16 cellular contexts compared by ENCODE assay signal in the genomic region with DNA sequence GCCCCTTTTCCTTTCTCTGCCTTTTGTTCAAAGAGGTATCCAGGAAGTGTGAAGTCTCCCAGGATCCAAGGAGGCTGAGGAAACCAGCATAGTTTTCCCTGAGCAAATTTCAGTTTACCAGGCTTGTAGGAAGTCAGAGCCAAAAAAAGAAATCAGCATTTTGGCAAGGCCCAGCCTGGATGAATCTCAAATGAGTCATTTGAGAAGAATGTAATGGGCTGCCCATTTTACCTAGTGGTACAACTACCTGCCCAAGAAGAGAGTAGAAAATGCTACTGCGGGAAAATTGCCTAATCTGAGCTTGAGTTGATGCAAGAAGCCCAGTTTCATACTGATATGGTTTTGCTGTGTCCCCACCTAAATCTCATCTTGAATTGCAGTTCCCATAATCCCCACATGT.
DNase-seq lines count a peak whose midpoint lies in the region; ATAC-seq and TF ChIP-seq lines count a peak whose summit lies in the region.
"Had no signal": no experiment of that assay in that cellular context is flagged by ENCODE, and none has a peak within 500 bp of the region (broad histone marks: within the 10 kb centered on the region; RNA-seq: fewer than 3 reads in every experiment).

No MANE protein-coding gene starts in this region.

- ATAC-seq in GM23338, result no peak
- peak; percentile 57 for ATAC-seq in upper lobe of right lung
- no peak for ATAC-seq in CD8-positive, alpha-beta T cell
- ATAC-seq: T-cell had no signal

- no peaks in the 10 kb centered on the region for H3K36me3 Mint-ChIP-seq in GM23338 (ENCODE audit: low read depth)
- no peaks in the 10 kb centered on the region for H3K36me3 Mint-ChIP-seq in endodermal cell (ENCODE audit: low read depth)
- H3K36me3 Mint-ChIP-seq in CD8-positive, alpha-beta T cell, result no peaks in the 10 kb centered on the region
- H3K36me3 Mint-ChIP-seq: T-cell had no signal

- H2AFZ ChIP-seq in GM23338, result peak overlapping the region; percentile 78; the same call in 1 of the 2 replicates

- H3K9me3 Mint-ChIP-seq in GM23338 (no peaks in the 10 kb centered on the region), endodermal cell (no peaks in the 10 kb centered on the region)
- H3K9me3 Mint-ChIP-seq in CD8-positive, alpha-beta T cell, result peaks cover 2% of the 10 kb centered on the region
- H3K9me3 Mint-ChIP-seq: T-cell had no signal

- no peaks in the 10 kb centered on the region for H3K36me3 ChIP-seq in GM23338 (ENCODE audit: insufficient read depth)
- H3K36me3 ChIP-seq in endodermal cell (ENCODE audit: control insufficient read depth, insufficient read depth, low read length), result no peaks in the 10 kb centered on the region
- no peaks in the 10 kb centered on the region for H3K36me3 ChIP-seq in upper lobe of right lung
- no peaks in the 10 kb centered on the region for H3K36me3 ChIP-seq in CD8-positive, alpha-beta T cell (ENCODE audit: insufficient read depth, low read length)

- peaks cover 11% of the 10 kb centered on the region for H3K4me1 Mint-ChIP-seq in GM23338
- no peaks in the 10 kb centered on the region for H3K4me1 Mint-ChIP-seq in endodermal cell
- H3K4me1 Mint-ChIP-seq in CD8-positive, alpha-beta T cell (ENCODE audit: low read depth), result no peaks in the 10 kb centered on the region
- H3K4me1 Mint-ChIP-seq: T-cell had no signal

- H4K20me1 ChIP-seq in GM23338 (replicated peaks; ENCODE audit: insufficient read depth), result no peaks in the 10 kb centered on the region

- CTCF ChIA-PET in CD8-positive, alpha-beta T cell (lab: Charles Lee), result interaction anchor here (0.6 kb wide), 1 partner anchor 72 kb away, joined by 3 read pairs; no protein-coding TSS in a partner anchor

- DNase-seq in GM23338 (ENCODE audit: low spot score) (no peak), RPMI7951 (ENCODE audit: low read depth) (peak; percentile 4), endodermal cell (peak; percentile 47), upper lobe of right lung (no peak), DMS153 (lab: John Stamatoyannopoulos, UW) (no peak), iPS-NIHi11 (ENCODE audit: low spot score) (no peak)
- no peak for DNase-seq in CD8-positive, alpha-beta T cell
- DNase-seq: GF-D8, HFFc6, NCI-H1436, NCI-H2029, NCI-H2171 treated with DMSO at 0.1 percent for 48 hours, NCI-H446 treated with DMSO at 0.1 percent for 48 hours, NCI-H774, T-cell had no signal

- no peak overlapping the region for H3K4me3 ChIP-seq in GM23338
- no peak overlapping the region for H3K4me3 ChIP-seq in endodermal cell (ENCODE audit: low read length)
- H3K4me3 ChIP-seq in upper lobe of right lung, result no peak overlapping the region
- no peak overlapping the region for H3K4me3 ChIP-seq in CD8-positive, alpha-beta T cell (ENCODE audit: low read depth, low read length)
- H3K4me3 ChIP-seq: SK-N-MC had no signal

- H3K27ac Mint-ChIP-seq in GM23338 (no peak overlapping the region), endodermal cell (no peak overlapping the region)
- no peak overlapping the region for H3K27ac Mint-ChIP-seq in CD8-positive, alpha-beta T cell
- H3K27ac Mint-ChIP-seq: HFFc6, T-cell had no signal

- 92 to 100% methylated on average over 1 of the region's 1 CpG for WGBS in endodermal cell (ENCODE audit: insufficient coverage in 1 of 2, insufficient read length in 1 of 2), 2 experiments

- no peak overlapping the region for H3K27ac ChIP-seq in GM23338 (ENCODE audit: low read depth)
- no peak overlapping the region for H3K27ac ChIP-seq in endodermal cell (ENCODE audit: low read depth, low read length)
- no peak overlapping the region for H3K27ac ChIP-seq in upper lobe of right lung
- no peak overlapping the region for H3K27ac ChIP-seq in CD8-positive, alpha-beta T cell (ENCODE audit: low read depth, low read length)
- H3K27ac ChIP-seq: SK-N-MC had no signal

- no peak for TF ChIP-seq CTCF in GM23338 (conservative IDR thresholded peaks at IDR 0.05; ENCODE audit: low read depth in 2 of 2)
- TF ChIP-seq CTCF in endodermal cell (conservative IDR thresholded peaks at IDR 0.05), result no peak
- TF ChIP-seq CTCF in upper lobe of right lung (IDR thresholded peaks at IDR 0.05), result no peak
- no peak for TF ChIP-seq CTCF in CD8-positive, alpha-beta T cell (IDR thresholded peaks at IDR 0.05)

- H3K4me3 Mint-ChIP-seq in GM23338 (no peak overlapping the region), endodermal cell (no peak overlapping the region)
- H3K4me3 Mint-ChIP-seq in CD8-positive, alpha-beta T cell, result no peak overlapping the region
- H3K4me3 Mint-ChIP-seq: HFFc6, T-cell had no signal

- H3K9ac ChIP-seq in endodermal cell (ENCODE audit: extremely low read depth, low read length, poor library complexity, severe bottlenecking), result no peak overlapping the region

- peaks cover 6% of the 10 kb centered on the region for H3K4me1 ChIP-seq in GM23338 (ENCODE audit: insufficient read depth)
- H3K4me1 ChIP-seq in endodermal cell (ENCODE audit: control insufficient read depth, insufficient read depth, low read length), result no peaks in the 10 kb centered on the region
- H3K4me1 ChIP-seq in upper lobe of right lung, result no peaks in the 10 kb centered on the region
- H3K4me1 ChIP-seq in CD8-positive, alpha-beta T cell (ENCODE audit: insufficient read depth, low read length), result no peaks in the 10 kb centered on the region

- H3K27me3 Mint-ChIP-seq in GM23338 (ENCODE audit: insufficient read depth, low read depth, poor library complexity), result peaks cover 4% of the 10 kb centered on the region
- peaks cover 1% of the 10 kb centered on the region for H3K27me3 Mint-ChIP-seq in endodermal cell (ENCODE audit: insufficient read depth)
- no peaks in the 10 kb centered on the region for H3K27me3 Mint-ChIP-seq in CD8-positive, alpha-beta T cell (ENCODE audit: low read depth)

- no peaks in the 10 kb centered on the region for H3K79me2 ChIP-seq in GM23338 (replicated peaks; ENCODE audit: insufficient read depth)

- no peak overlapping the region for H3K4me2 ChIP-seq in GM23338

- POLR2A ChIA-PET in CD8-positive, alpha-beta T cell (lab: Charles Lee), result no interaction called here

- H3K27me3 ChIP-seq in GM23338 (ENCODE audit: insufficient read depth) (no peaks in the 10 kb centered on the region), endodermal cell (ENCODE audit: control insufficient read depth, insufficient read depth, low read length, poor library complexity, severe bottlenecking) (no peaks in the 10 kb centered on the region), upper lobe of right lung (peaks cover 4% of the 10 kb centered on the region)
- no peaks in the 10 kb centered on the region for H3K27me3 ChIP-seq in CD8-positive, alpha-beta T cell (ENCODE audit: insufficient read depth, low read length)

- intact Hi-C loops in upper lobe of right lung (cut with DNase I), result no loop called here
- intact Hi-C loops in CD8-positive, alpha-beta T cell (cut with DNase I, micrococcal nuclease), result no loop called here

- no peaks in the 10 kb centered on the region for H3F3A ChIP-seq in GM23338 (replicated peaks; ENCODE audit: low read depth)

- no peaks in the 10 kb centered on the region for H3K9me3 ChIP-seq in endodermal cell (ENCODE audit: control insufficient read depth, low read length)
- no peaks in the 10 kb centered on the region for H3K9me3 ChIP-seq in upper lobe of right lung
- no peaks in the 10 kb centered on the region for H3K9me3 ChIP-seq in CD8-positive, alpha-beta T cell (ENCODE audit: low read length)

- H3K9me2 ChIP-seq in GM23338 (ENCODE audit: insufficient read depth), result peaks cover 10% of the 10 kb centered on the region; the same call in 1 of the 2 replicates

TF ChIP-seq in GM23338, 12 proteins besides CTCF, POLR2A, EP300 and RAD21 (continues in another document):
- no peak for TF ChIP-seq JUNB (IDR thresholded peaks at IDR 0.05; ENCODE audit: unreplicated experiment)

Comparison
In these comparisons a context has a peak if more than half of its experiments do, and no peak if none do; other contexts are left out.
1. DNase-seq: peak in RPMI7951 (single experiment) and endodermal cell (single experiment); none in GM23338 (single experiment), upper lobe of right lung (single experiment), CD8-positive, alpha-beta T cell (0 of 7), DMS153 (single experiment) and iPS-NIHi11 (single experiment).